Comparison of ENCODE assay signal across 1 cellular context in the genomic region with DNA sequence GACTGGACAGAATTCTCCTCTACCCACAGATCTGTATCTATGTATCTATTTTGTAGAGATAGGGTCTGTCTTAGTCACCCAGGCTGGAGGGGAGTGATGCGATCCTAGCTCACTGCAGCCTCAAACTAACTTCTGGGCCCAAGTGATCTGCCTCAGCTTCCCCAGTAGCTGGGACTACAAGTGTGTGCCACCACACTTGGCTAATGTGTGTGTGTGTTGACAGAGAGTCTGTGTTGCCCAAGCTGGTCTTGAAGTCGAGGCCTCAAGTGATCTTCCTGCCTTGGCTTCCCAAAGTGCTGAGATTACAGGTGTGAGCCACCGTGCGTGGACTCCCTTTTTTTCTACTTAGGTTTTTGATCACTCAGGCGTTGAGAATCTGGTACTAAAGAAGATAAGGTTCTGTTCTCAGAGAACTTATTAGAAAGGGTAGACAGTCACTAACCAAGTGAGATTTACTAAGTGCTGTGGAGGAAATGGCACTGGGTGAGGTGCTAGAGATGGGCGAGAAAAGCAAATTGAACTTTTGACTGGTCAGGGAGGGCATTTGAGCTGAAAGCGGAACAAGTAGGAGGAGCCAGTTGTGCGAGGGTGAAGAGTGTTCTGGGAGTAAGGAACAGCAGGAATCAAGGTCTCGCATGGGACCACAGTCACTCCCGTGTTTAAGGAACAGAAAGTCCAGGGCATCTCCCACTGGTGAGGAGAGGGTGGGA.
TF ChIP-seq lines count a peak whose summit lies in the region.

No MANE protein-coding gene starts in this region.

TF ChIP-seq in HepG2, 621 proteins besides CTCF, POLR2A, EP300 and RAD21:
- TF ChIP-seq HES4 (CRISPR knock-in tag; IDR thresholded peaks at IDR 0.05; ENCODE audit: borderline replicate concordance) (no peak), ZNF292 (CRISPR knock-in tag; IDR thresholded peaks at IDR 0.05; ENCODE audit: borderline replicate concordance, low read depth) (no peak), ZNF282 (IDR thresholded peaks at IDR 0.05; ENCODE audit: partially characterized antibody) (no peak), DMAP1 (CRISPR knock-in tag; IDR thresholded peaks at IDR 0.05) (no peak), HOXA7 (CRISPR knock-in tag; IDR thresholded peaks at IDR 0.05) (no peak), ZNF850 (CRISPR knock-in tag; conservative IDR thresholded peaks at IDR 0.05) (no peak), BCL6 (CRISPR knock-in tag; IDR thresholded peaks at IDR 0.05) (no peak), FOXJ3 (CRISPR knock-in tag; IDR thresholded peaks at IDR 0.05; ENCODE audit: borderline replicate concordance) (no peak), ZSCAN29 (CRISPR knock-in tag; conservative IDR thresholded peaks at IDR 0.05) (no peak), SMYD3 (CRISPR knock-in tag; IDR thresholded peaks at IDR 0.05) (no peak), KLF13 (CRISPR knock-in tag; IDR thresholded peaks at IDR 0.05) (no peak), NR1H2 (CRISPR knock-in tag; IDR thresholded peaks at IDR 0.05; ENCODE audit: borderline replicate concordance, low read depth) (no peak), HNRNPK (IDR thresholded peaks at IDR 0.05; ENCODE audit: low read depth, low read length, poor library complexity, severe bottlenecking) (no peak), MTF2 (CRISPR knock-in tag; IDR thresholded peaks at IDR 0.05; ENCODE audit: borderline replicate concordance) (no peak)
- TF ChIP-seq, protein P1, sequence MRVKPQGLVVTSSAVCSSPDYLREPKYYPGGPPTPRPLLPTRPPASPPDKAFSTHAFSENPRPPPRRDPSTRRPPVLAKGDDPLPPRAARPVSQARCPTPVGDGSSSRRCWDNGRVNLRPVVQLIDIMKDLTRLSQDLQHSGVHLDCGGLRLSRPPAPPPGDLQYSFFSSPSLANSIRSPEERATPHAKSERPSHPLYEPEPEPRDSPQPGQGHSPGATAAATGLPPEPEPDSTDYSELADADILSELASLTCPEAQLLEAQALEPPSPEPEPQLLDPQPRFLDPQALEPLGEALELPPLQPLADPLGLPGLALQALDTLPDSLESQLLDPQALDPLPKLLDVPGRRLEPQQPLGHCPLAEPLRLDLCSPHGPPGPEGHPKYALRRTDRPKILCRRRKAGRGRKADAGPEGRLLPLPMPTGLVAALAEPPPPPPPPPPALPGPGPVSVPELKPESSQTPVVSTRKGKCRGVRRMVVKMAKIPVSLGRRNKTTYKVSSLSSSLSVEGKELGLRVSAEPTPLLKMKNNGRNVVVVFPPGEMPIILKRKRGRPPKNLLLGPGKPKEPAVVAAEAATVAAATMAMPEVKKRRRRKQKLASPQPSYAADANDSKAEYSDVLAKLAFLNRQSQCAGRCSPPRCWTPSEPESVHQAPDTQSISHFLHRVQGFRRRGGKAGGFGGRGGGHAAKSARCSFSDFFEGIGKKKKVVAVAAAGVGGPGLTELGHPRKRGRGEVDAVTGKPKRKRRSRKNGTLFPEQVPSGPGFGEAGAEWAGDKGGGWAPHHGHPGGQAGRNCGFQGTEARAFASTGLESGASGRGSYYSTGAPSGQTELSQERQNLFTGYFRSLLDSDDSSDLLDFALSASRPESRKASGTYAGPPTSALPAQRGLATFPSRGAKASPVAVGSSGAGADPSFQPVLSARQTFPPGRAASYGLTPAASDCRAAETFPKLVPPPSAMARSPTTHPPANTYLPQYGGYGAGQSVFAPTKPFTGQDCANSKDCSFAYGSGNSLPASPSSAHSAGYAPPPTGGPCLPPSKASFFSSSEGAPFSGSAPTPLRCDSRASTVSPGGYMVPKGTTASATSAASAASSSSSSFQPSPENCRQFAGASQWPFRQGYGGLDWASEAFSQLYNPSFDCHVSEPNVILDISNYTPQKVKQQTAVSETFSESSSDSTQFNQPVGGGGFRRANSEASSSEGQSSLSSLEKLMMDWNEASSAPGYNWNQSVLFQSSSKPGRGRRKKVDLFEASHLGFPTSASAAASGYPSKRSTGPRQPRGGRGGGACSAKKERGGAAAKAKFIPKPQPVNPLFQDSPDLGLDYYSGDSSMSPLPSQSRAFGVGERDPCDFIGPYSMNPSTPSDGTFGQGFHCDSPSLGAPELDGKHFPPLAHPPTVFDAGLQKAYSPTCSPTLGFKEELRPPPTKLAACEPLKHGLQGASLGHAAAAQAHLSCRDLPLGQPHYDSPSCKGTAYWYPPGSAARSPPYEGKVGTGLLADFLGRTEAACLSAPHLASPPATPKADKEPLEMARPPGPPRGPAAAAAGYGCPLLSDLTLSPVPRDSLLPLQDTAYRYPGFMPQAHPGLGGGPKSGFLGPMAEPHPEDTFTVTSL (CRISPR knock-in tag; IDR thresholded peaks at IDR 0.05; ENCODE audit: borderline replicate concordance) = no peak
- TF ChIP-seq, protein P2, sequence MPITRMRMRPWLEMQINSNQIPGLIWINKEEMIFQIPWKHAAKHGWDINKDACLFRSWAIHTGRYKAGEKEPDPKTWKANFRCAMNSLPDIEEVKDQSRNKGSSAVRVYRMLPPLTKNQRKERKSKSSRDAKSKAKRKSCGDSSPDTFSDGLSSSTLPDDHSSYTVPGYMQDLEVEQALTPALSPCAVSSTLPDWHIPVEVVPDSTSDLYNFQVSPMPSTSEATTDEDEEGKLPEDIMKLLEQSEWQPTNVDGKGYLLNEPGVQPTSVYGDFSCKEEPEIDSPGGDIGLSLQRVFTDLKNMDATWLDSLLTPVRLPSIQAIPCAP (CRISPR knock-in tag; IDR thresholded peaks at IDR 0.05; ENCODE audit: low read depth) = no peak
- TF ChIP-seq, protein P3, sequence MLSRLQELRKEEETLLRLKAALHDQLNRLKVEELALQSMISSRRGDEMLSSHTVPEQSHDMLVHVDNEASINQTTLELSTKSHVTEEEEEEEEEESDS (CRISPR knock-in tag; IDR thresholded peaks at IDR 0.05; ENCODE audit: borderline replicate concordance) = no peak
- TF ChIP-seq, protein P4, sequence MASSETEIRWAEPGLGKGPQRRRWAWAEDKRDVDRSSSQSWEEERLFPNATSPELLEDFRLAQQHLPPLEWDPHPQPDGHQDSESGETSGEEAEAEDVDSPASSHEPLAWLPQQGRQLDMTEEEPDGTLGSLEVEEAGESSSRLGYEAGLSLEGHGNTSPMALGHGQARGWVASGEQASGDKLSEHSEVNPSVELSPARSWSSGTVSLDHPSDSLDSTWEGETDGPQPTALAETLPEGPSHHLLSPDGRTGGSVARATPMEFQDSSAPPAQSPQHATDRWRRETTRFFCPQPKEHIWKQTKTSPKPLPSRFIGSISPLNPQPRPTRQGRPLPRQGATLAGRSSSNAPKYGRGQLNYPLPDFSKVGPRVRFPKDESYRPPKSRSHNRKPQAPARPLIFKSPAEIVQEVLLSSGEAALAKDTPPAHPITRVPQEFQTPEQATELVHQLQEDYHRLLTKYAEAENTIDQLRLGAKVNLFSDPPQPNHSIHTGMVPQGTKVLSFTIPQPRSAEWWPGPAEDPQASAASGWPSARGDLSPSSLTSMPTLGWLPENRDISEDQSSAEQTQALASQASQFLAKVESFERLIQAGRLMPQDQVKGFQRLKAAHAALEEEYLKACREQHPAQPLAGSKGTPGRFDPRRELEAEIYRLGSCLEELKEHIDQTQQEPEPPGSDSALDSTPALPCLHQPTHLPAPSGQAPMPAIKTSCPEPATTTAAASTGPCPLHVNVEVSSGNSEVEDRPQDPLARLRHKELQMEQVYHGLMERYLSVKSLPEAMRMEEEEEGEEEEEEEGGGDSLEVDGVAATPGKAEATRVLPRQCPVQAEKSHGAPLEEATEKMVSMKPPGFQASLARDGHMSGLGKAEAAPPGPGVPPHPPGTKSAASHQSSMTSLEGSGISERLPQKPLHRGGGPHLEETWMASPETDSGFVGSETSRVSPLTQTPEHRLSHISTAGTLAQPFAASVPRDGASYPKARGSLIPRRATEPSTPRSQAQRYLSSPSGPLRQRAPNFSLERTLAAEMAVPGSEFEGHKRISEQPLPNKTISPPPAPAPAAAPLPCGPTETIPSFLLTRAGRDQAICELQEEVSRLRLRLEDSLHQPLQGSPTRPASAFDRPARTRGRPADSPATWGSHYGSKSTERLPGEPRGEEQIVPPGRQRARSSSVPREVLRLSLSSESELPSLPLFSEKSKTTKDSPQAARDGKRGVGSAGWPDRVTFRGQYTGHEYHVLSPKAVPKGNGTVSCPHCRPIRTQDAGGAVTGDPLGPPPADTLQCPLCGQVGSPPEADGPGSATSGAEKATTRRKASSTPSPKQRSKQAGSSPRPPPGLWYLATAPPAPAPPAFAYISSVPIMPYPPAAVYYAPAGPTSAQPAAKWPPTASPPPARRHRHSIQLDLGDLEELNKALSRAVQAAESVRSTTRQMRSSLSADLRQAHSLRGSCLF (CRISPR knock-in tag; IDR thresholded peaks at IDR 0.05; ENCODE audit: borderline replicate concordance) = no peak
- TF ChIP-seq, protein P5, sequence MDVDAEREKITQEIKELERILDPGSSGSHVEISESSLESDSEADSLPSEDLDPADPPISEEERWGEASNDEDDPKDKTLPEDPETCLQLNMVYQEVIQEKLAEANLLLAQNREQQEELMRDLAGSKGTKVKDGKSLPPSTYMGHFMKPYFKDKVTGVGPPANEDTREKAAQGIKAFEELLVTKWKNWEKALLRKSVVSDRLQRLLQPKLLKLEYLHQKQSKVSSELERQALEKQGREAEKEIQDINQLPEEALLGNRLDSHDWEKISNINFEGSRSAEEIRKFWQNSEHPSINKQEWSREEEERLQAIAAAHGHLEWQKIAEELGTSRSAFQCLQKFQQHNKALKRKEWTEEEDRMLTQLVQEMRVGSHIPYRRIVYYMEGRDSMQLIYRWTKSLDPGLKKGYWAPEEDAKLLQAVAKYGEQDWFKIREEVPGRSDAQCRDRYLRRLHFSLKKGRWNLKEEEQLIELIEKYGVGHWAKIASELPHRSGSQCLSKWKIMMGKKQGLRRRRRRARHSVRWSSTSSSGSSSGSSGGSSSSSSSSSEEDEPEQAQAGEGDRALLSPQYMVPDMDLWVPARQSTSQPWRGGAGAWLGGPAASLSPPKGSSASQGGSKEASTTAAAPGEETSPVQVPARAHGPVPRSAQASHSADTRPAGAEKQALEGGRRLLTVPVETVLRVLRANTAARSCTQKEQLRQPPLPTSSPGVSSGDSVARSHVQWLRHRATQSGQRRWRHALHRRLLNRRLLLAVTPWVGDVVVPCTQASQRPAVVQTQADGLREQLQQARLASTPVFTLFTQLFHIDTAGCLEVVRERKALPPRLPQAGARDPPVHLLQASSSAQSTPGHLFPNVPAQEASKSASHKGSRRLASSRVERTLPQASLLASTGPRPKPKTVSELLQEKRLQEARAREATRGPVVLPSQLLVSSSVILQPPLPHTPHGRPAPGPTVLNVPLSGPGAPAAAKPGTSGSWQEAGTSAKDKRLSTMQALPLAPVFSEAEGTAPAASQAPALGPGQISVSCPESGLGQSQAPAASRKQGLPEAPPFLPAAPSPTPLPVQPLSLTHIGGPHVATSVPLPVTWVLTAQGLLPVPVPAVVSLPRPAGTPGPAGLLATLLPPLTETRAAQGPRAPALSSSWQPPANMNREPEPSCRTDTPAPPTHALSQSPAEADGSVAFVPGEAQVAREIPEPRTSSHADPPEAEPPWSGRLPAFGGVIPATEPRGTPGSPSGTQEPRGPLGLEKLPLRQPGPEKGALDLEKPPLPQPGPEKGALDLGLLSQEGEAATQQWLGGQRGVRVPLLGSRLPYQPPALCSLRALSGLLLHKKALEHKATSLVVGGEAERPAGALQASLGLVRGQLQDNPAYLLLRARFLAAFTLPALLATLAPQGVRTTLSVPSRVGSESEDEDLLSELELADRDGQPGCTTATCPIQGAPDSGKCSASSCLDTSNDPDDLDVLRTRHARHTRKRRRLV (CRISPR knock-in tag; IDR thresholded peaks at IDR 0.05) = no peak
- TF ChIP-seq, protein P6, sequence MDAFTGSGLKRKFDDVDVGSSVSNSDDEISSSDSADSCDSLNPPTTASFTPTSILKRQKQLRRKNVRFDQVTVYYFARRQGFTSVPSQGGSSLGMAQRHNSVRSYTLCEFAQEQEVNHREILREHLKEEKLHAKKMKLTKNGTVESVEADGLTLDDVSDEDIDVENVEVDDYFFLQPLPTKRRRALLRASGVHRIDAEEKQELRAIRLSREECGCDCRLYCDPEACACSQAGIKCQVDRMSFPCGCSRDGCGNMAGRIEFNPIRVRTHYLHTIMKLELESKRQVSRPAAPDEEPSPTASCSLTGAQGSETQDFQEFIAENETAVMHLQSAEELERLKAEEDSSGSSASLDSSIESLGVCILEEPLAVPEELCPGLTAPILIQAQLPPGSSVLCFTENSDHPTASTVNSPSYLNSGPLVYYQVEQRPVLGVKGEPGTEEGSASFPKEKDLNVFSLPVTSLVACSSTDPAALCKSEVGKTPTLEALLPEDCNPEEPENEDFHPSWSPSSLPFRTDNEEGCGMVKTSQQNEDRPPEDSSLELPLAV (CRISPR knock-in tag; conservative IDR thresholded peaks at IDR 0.05; ENCODE audit: low read depth) = no peak
